ENCODE assay signal across 15 cellular contexts in the genomic region with DNA sequence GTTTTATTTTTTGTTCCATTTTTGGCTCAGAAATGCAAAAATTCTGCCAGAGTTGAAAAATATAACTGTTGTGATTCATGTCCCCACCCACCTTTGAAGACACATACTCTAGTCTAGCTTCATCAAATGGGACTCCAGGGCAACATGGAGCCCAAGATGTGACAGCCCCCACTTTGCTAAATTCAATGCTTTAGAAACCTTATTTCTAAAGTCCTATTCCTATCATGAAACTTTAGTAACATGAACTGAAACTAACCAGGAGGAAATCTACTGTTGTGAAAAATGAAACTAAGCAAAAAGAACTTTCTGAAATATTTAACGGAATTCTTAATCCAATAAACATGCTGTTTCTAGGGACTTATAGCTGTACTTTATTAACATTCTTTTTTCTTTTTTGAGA. TPM values are rescaled to one million over a fixed set of nuclear protein-coding genes. Genes with fewer than 3 reads are reported as not detected.
DNase-seq lines count a peak whose midpoint lies in the region; ATAC-seq and FAIRE-seq lines count a peak whose summit lies in the region.
"Had no signal": no experiment of that assay in that cellular context is flagged by ENCODE, and none has a peak within 500 bp of the region (broad histone marks: within the 10 kb centered on the region; RNA-seq: fewer than 3 reads in every experiment).

No MANE protein-coding gene starts in this region.

- H3K9me3 ChIP-seq in BLaER1 treated with 17β-estradiol and CSF1 and Interleukin-3, amounts not matched to agents 10 nM and 100 nM (replicated peaks in 1 of 11) = peaks cover 0 to 47% (median 0%) of the 10 kb centered on the region in 11 experiments; a peak in 5 of 22 replicates
- no peaks in the 10 kb centered on the region for H3K9me3 ChIP-seq in Karpas-422 (ENCODE audit: low read length)

- no peak overlapping the region for H3K9ac ChIP-seq in BLaER1 treated with 17β-estradiol and CSF1 and Interleukin-3, amounts not matched to agents 10 nM and 100 nM
- no peak overlapping the region for H3K9ac ChIP-seq in Karpas-422 (ENCODE audit: low read length)

- peaks cover 43% of the 10 kb centered on the region for H3K36me3 Mint-ChIP-seq in activated naive CD8-positive, alpha-beta T cell treated with anti-CD3 and anti-CD28 coated beads for 36 hours

- H4K20me1 ChIP-seq in BLaER1 treated with 17β-estradiol and CSF1 and Interleukin-3, amounts not matched to agents 10 nM and 100 nM = peaks cover 0 to 78% (median 25%) of the 10 kb centered on the region in 11 experiments; a peak in 16 of 22 replicates
- peaks cover 14% of the 10 kb centered on the region; the same call in 1 of the 2 replicates for H4K20me1 ChIP-seq in Karpas-422 (ENCODE audit: insufficient read depth, low read depth, low read length)

- H3K9me2 ChIP-seq in Karpas-422 (replicated peaks; ENCODE audit: insufficient read depth, low read length) = no peaks in the 10 kb centered on the region

- peaks cover 14% of the 10 kb centered on the region for H3K4me1 Mint-ChIP-seq in activated naive CD8-positive, alpha-beta T cell treated with anti-CD3 and anti-CD28 coated beads for 36 hours

- DNase-seq in GM18507 (ENCODE audit: extremely low spot score, insufficient read length, low read depth) = no peak
- no peak for DNase-seq in activated naive CD8-positive, alpha-beta T cell treated with anti-CD3 and anti-CD28 coated beads for 36 hours
- no peak for DNase-seq in midbrain (lab: John Stamatoyannopoulos, UW)
- no peak for DNase-seq in activated CD4-positive, CD25-positive, alpha-beta regulatory T cell (lab: John Stamatoyannopoulos, UW)
- no peak for DNase-seq in Karpas-422
- no peak for DNase-seq in activated naive CD4-positive, alpha-beta T cell treated with anti-CD3 and anti-CD28 coated beads, Interleukin-2, amount 50 U/mL, for 16 hours
- DNase-seq: DMS53; head of caudate nucleus; kidney; NCI-H2029 treated with DMSO at 0.1 percent for 48 hours; NCI-H526; stimulated activated naive CD8-positive, alpha-beta T cell treated with anti-CD3 and anti-CD28 coated beads, Interleukin-15, amount 100 ng/mL, for 72 hours had no signal

- peak; percentile 52 for ATAC-seq in HG03378 (IDR thresholded peaks at IDR 0.05; ENCODE audit: unreplicated experiment)
- ATAC-seq: stimulated activated naive CD8-positive, alpha-beta T cell treated with anti-CD3 and anti-CD28 coated beads, Interleukin-15, amount 100 ng/mL, for 72 hours had no signal

- H3K4me3 ChIP-seq in BLaER1 treated with 17β-estradiol and CSF1 and Interleukin-3, amounts not matched to agents 10 nM and 100 nM = peak overlapping the region in 1 of 10 experiments; percentile 8; a peak in 1 of 20 replicates
- no peak overlapping the region for H3K4me3 ChIP-seq in Karpas-422 (ENCODE audit: low read length)

- peaks cover 0 to 52% (median 35%) of the 10 kb centered on the region in 10 experiments; a peak in 17 of 20 replicates for H3K4me1 ChIP-seq in BLaER1 treated with 17β-estradiol and CSF1 and Interleukin-3, amounts not matched to agents 10 nM and 100 nM
- H3K4me1 ChIP-seq in Karpas-422 (ENCODE audit: low read length) = no peaks in the 10 kb centered on the region

- H3K4me2 ChIP-seq in BLaER1 treated with 17β-estradiol and CSF1 and Interleukin-3, amounts not matched to agents 10 nM and 100 nM = peak overlapping the region in 7 of 11 experiments; percentile 40 to 74 (median 68); a peak in 14 of 22 replicates
- no peak overlapping the region for H3K4me2 ChIP-seq in Karpas-422 (ENCODE audit: low read depth, low read length, poor library complexity, severe bottlenecking)

- H3K27me3 ChIP-seq in BLaER1 treated with 17β-estradiol and CSF1 and Interleukin-3, amounts not matched to agents 10 nM and 100 nM = no peaks in the 10 kb centered on the region
- H3K27me3 ChIP-seq in Karpas-422 (ENCODE audit: low read length) = no peaks in the 10 kb centered on the region

- H3K9me3 Mint-ChIP-seq in activated naive CD8-positive, alpha-beta T cell treated with anti-CD3 and anti-CD28 coated beads for 36 hours = no peaks in the 10 kb centered on the region
- H3K9me3 Mint-ChIP-seq: stimulated activated naive CD8-positive, alpha-beta T cell treated with anti-CD3 and anti-CD28 coated beads, Interleukin-15, amount 100 ng/mL, for 72 hours had no signal

- FAIRE-seq in GM18507 (lab: Jason Lieb, UNC) = peak; percentile 72
- FAIRE-seq: kidney, RCC 7860 had no signal

- no peak overlapping the region for H3K4me3 Mint-ChIP-seq in activated naive CD8-positive, alpha-beta T cell treated with anti-CD3 and anti-CD28 coated beads for 36 hours
- H3K4me3 Mint-ChIP-seq: stimulated activated naive CD8-positive, alpha-beta T cell treated with anti-CD3 and anti-CD28 coated beads, Interleukin-15, amount 100 ng/mL, for 72 hours had no signal

- H2AFZ ChIP-seq in Karpas-422 (ENCODE audit: low read length) = no peak overlapping the region

- H3K27ac Mint-ChIP-seq in activated naive CD8-positive, alpha-beta T cell treated with anti-CD3 and anti-CD28 coated beads for 36 hours = peak overlapping the region; percentile 38

- peaks cover 80 to 99% (median 93%) of the 10 kb centered on the region in 11 experiments for H3K36me3 ChIP-seq in BLaER1 treated with 17β-estradiol and CSF1 and Interleukin-3, amounts not matched to agents 10 nM and 100 nM
- H3K36me3 ChIP-seq in Karpas-422 (ENCODE audit: insufficient read depth, low read length) = peaks cover 60% of the 10 kb centered on the region

- H3K79me2 ChIP-seq in Karpas-422 (ENCODE audit: low read length) = peaks cover 92% of the 10 kb centered on the region

- H3K27ac ChIP-seq in BLaER1 treated with 17β-estradiol and CSF1 and Interleukin-3, amounts not matched to agents 10 nM and 100 nM = peak overlapping the region in 9 of 11 experiments; percentile 18 to 64 (median 41); a peak in 14 of 22 replicates
- no peak overlapping the region for H3K27ac ChIP-seq in Karpas-422 (ENCODE audit: low read length)

- no peaks in the 10 kb centered on the region for H3K27me3 Mint-ChIP-seq in activated naive CD8-positive, alpha-beta T cell treated with anti-CD3 and anti-CD28 coated beads for 36 hours
- H3K27me3 Mint-ChIP-seq: stimulated activated naive CD8-positive, alpha-beta T cell treated with anti-CD3 and anti-CD28 coated beads, Interleukin-15, amount 100 ng/mL, for 72 hours had no signal

RNA-seq across cellular contexts. Expression of a gene that starts 20.3 kb away (rescaled TPM):
- total RNA-seq in activated naive CD8-positive, alpha-beta T cell treated with anti-CD3 and anti-CD28 coated beads for 36 hours = 10 to 100 TPM; 59.1 to 71.8 TPM
- total RNA-seq in Karpas-422 (2014; rRNA removed; shearing (Covaris generic); ENCODE audit: low replicate concordance) = 86.8 and 95.7 TPM in 2 replicates
